4 cellular contexts compared by ENCODE assay signal in genomic region chr12:3407723-3408122, GRCh38.
TF ChIP-seq lines count a peak whose summit lies in the region.

No MANE protein-coding gene starts in this region.

TF ChIP-seq in HepG2, 621 proteins besides CTCF, POLR2A, EP300 and RAD21:
- peak; percentile 95 for TF ChIP-seq ZNF160 (CRISPR knock-in tag; IDR thresholded peaks at IDR 0.05)
- no peak for TF ChIP-seq ZNF280B (CRISPR knock-in tag; IDR thresholded peaks at IDR 0.05; ENCODE audit: borderline replicate concordance)

TF ChIP-seq in HCT116, 20 proteins besides CTCF, POLR2A, EP300 and RAD21:
- no peak for TF ChIP-seq CEBPB (IDR thresholded peaks at IDR 0.05; ENCODE audit: low read depth)
- TF ChIP-seq CBX3 (IDR thresholded peaks at IDR 0.05; ENCODE audit: low read depth): peak; percentile 47; the same call in 1 of the 2 replicates
TF ChIP-seq in HCT116: peak in this region for 1.

TF ChIP-seq in HEK293, 187 proteins besides CTCF, POLR2A, EP300 and RAD21 (continues in another document):
- TF ChIP-seq ZNF280D (tag by site-specific recombination; IDR thresholded peaks at IDR 0.05) (0 out of 2 replicates have a peak, but pooled peaks have one; percentile 13), ZNF518A (tag by site-specific recombination; conservative IDR thresholded peaks at IDR 0.05; ENCODE audit: low read depth) (0 out of 2 replicates have a peak, but pooled peaks have one; percentile 22), ZBTB48 (tag by site-specific recombination; IDR thresholded peaks at IDR 0.05) (no peak), ZNF23 (tag by site-specific recombination; IDR thresholded peaks at IDR 0.05; ENCODE audit: borderline replicate concordance) (no peak), PRDM4 (tag by site-specific recombination; IDR thresholded peaks at IDR 0.05) (no peak), ZNF610 (tag by site-specific recombination; IDR thresholded peaks at IDR 0.05; ENCODE audit: borderline replicate concordance) (no peak), ZNF146 (tag by site-specific recombination; IDR thresholded peaks at IDR 0.05) (no peak), GLIS1 (tag by site-specific recombination; IDR thresholded peaks at IDR 0.05) (no peak), ZNF302 (tag by site-specific recombination; IDR thresholded peaks at IDR 0.05; ENCODE audit: low read depth) (no peak), ZBTB44 (tag by site-specific recombination; IDR thresholded peaks at IDR 0.05) (no peak), ZNF366 (tag by site-specific recombination; conservative IDR thresholded peaks at IDR 0.05) (0 out of 2 replicates have a peak, but pooled peaks have one; percentile 30)

TF ChIP-seq in K562, 482 proteins besides CTCF, POLR2A, EP300 and RAD21:
- no peak for TF ChIP-seq CEBPB (tag; IDR thresholded peaks at IDR 0.05)
- 0 out of 3 replicates have a peak, but pooled peaks of 1 of the 2 experiments have one; percentile 31 for TF ChIP-seq CBX3 (IDR thresholded peaks at IDR 0.05; ENCODE audit: borderline replicate concordance in 1 of 2, low read length in 2 of 2)
- no peak for TF ChIP-seq THAP7 (CRISPR knock-in tag; IDR thresholded peaks at IDR 0.05)
- TF ChIP-seq ZNF280A (IDR thresholded peaks at IDR 0.05; ENCODE audit: low read depth, partially characterized antibody): peak; percentile 72
- no peak for TF ChIP-seq MYC (IDR thresholded peaks at IDR 0.05; ENCODE audit: low read depth, low read length)
- TF ChIP-seq MYC (CRISPR knock-in tag; IDR thresholded peaks at IDR 0.05; ENCODE audit: borderline replicate concordance, low read depth): no peak
- TF ChIP-seq ZNF561 (CRISPR knock-in tag; conservative IDR thresholded peaks at IDR 0.05): no peak
